Comparison of ENCODE assay signal across 8 cellular contexts in the genomic region with DNA sequence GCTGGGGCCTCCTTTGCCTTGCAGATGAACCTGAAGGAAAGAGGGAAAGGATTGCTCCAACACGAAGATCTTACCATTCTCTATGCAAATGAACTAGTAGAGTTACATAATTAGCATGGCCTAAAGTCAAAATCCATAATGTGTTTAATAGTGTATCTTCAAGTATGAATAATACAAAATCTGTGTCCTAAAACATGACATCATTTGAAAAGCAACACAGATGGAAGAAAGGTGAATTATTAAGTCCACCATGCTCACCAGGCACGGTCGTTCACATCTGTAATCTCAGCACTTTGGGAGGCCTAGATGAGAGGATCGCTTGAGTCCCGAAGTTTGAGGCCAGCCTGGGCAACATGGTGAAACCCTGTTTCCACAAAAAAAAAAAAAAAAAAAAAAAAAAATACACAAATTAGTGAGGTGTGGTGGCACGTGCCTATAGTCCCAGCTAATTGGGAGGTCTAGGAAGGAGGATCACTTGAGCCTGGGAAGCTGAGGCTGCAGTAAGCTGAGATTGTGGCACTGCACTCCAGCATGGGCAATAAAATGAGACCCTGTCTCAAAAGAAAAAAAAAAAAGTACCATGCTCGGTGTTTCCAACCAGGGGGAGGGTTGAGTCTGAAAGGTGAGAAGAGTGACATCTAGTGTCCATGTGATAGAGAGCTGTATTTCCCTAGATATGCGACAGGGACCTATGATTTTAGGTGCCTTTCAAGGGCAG. TPM values are rescaled to one million over a fixed set of nuclear protein-coding genes. Genes with fewer than 3 reads are reported as not detected.
DNase-seq lines count a peak whose midpoint lies in the region; ATAC-seq and TF ChIP-seq lines count a peak whose summit lies in the region.

No MANE protein-coding gene starts in this region.

- no peak overlapping the region for H3K4me3 ChIP-seq in OCI-LY1 (ENCODE audit: low read depth, low read length, poor library complexity, severe bottlenecking)
- no peak overlapping the region for H3K4me3 ChIP-seq in lower lobe of right lung

- peak; percentile 81 for TF ChIP-seq CTCF in OCI-LY1 (IDR thresholded peaks at IDR 0.05; ENCODE audit: low read length)
- TF ChIP-seq CTCF in lower lobe of right lung (IDR thresholded peaks at IDR 0.05): peak; percentile 57

- no peak overlapping the region for H2AFZ ChIP-seq in OCI-LY1 (ENCODE audit: low read length)

- no peaks in the 10 kb centered on the region for H4K20me1 ChIP-seq in OCI-LY1 (ENCODE audit: insufficient read depth, low read length)

- H3K27me3 ChIP-seq in OCI-LY1 (ENCODE audit: insufficient read depth, low read length) (no peaks in the 10 kb centered on the region), lower lobe of right lung (ENCODE audit: low read depth) (peaks cover 5% of the 10 kb centered on the region)

- peak overlapping the region; percentile 46; the same call in 1 of the 2 replicates for H3K4me2 ChIP-seq in OCI-LY1 (ENCODE audit: low read length)

- H3K36me3 ChIP-seq in OCI-LY1 (ENCODE audit: insufficient read depth, low read length) (no peaks in the 10 kb centered on the region), lower lobe of right lung (no peaks in the 10 kb centered on the region)

- no peaks in the 10 kb centered on the region for H3K79me2 ChIP-seq in OCI-LY1 (ENCODE audit: insufficient read depth, low read length)

- no peaks in the 10 kb centered on the region for H3K9me2 ChIP-seq in OCI-LY1 (ENCODE audit: low read depth, low read length)

- H3K27ac ChIP-seq in OCI-LY1 (ENCODE audit: low read depth, low read length, poor library complexity, severe bottlenecking): no peak overlapping the region
- no peak overlapping the region for H3K27ac ChIP-seq in lower lobe of right lung

- H3K9ac ChIP-seq in OCI-LY1 (ENCODE audit: low read length): no peak overlapping the region

- intact Hi-C loops in lower lobe of right lung (cut with DNase I): no loop called here

- peak; percentile 16 for DNase-seq in DMS79 (lab: John Stamatoyannopoulos, UW)
- peak; percentile 61 for DNase-seq in HPDE6-E6E7 (ENCODE audit: extremely low spot score)
- peak; percentile 69 for DNase-seq in cerebellar cortex (ENCODE audit: low spot score)
- DNase-seq in lower lobe of right lung: no peak

- no peaks in the 10 kb centered on the region for H3K9me3 ChIP-seq in OCI-LY1 (ENCODE audit: low read length)
- H3K9me3 ChIP-seq in lower lobe of right lung: no peaks in the 10 kb centered on the region

- H3K4me1 ChIP-seq in OCI-LY1 (ENCODE audit: insufficient read depth, low read length, severe bottlenecking) (peaks cover 6% of the 10 kb centered on the region), lower lobe of right lung (no peaks in the 10 kb centered on the region)

- H3F3A ChIP-seq in OCI-LY1 (ENCODE audit: insufficient read depth, low read length): no peaks in the 10 kb centered on the region

- ATAC-seq in lower lobe of right lung (peak; percentile 52 to 55), GM19455 (IDR thresholded peaks at IDR 0.05; ENCODE audit: unreplicated experiment) (no peak), GM21526 (IDR thresholded peaks at IDR 0.05; ENCODE audit: low FRiP score, unreplicated experiment) (no peak), GM21360 (IDR thresholded peaks at IDR 0.05; ENCODE audit: unreplicated experiment) (no peak)

RNA-seq across cellular contexts. Expression of gene VWA3A, which starts 6.4 kb away (rescaled TPM):
- 12.3 TPM for total RNA-seq in lower lobe of right lung

Comparison
In these comparisons a context has a peak if more than half of its experiments do, and no peak if none do; other contexts are left out.
1. ATAC-seq: peak in lower lobe of right lung (2 of 2); none in GM19455 (single experiment), GM21526 (single experiment) and GM21360 (single experiment).